In the genomic region with DNA sequence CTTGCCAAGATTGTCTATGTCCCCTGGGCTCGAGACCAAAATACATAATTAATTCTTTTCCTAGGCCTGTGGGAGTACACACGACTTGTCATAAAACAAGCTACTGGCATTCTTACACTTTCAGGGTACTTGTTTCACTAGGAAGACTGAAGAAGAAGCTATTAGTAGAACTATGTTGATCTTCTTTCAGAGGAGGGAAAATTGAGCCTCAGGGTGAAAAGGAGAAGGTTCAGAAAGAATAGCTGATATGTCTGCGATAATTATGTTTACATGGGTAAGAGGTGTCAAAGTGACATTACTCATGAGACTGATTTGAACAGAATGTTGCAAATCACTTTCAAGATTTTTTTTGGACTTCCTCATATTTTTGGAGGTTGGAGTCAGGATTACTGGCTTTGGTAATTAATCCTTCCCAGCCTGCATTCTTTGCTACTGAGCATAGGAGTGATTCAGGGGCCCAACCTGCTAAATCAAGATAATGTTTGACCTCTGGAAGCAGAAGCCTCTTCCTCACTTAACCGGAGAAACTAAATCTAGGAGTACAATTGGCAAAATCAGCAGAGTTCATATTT, we compare ENCODE assay signal across 14 cellular contexts.
A peak's percentile ranks its signal among the peaks of the same experiment; 100 is the strongest.
DNase-seq lines count a peak whose midpoint lies in the region; ATAC-seq and TF ChIP-seq lines count a peak whose summit lies in the region.
"Had no signal": no experiment of that assay in that cellular context is flagged by ENCODE, and none has a peak within 500 bp of the region (broad histone marks: within the 10 kb centered on the region; RNA-seq: fewer than 3 reads in every experiment).

No MANE protein-coding gene starts in this region.

- H3K4me3 ChIP-seq in epithelial cell of esophagus (ENCODE audit: low read length), result no peak overlapping the region
- H3K4me3 ChIP-seq: K562, uterus had no signal

- TF ChIP-seq CTCF in epithelial cell of esophagus (IDR thresholded peaks at IDR 0.05; ENCODE audit: insufficient read depth, low read depth, low read length, missing control alignments), result no peak
- TF ChIP-seq CTCF in nephron (IDR thresholded peaks at IDR 0.05; ENCODE audit: unreplicated experiment in 3 of 3), result no peak

- H3K4me1 Mint-ChIP-seq in nephron, result peaks cover 43% of the 10 kb centered on the region
- no peaks in the 10 kb centered on the region for H3K4me1 Mint-ChIP-seq in activated CD8-positive, alpha-beta T cell treated with anti-CD3 and anti-CD28 coated beads, Interleukin-2, amount 10 ng/mL, durations not matched to agents 7 days and 5 days (ENCODE audit: low read depth)

- no peaks in the 10 kb centered on the region for H3K9me3 Mint-ChIP-seq in nephron
- H3K9me3 Mint-ChIP-seq in activated CD8-positive, alpha-beta T cell treated with anti-CD3 and anti-CD28 coated beads, Interleukin-2, amount 10 ng/mL, durations not matched to agents 7 days and 5 days (ENCODE audit: insufficient read depth), result no peaks in the 10 kb centered on the region
- H3K9me3 Mint-ChIP-seq: activated T-helper 2 cell treated with anti-CD3 and anti-CD28 coated beads, Interferon-gamma antibody, Interleukin-2, Interleukin-4, amounts not matched to agents 10 μg/mL and 5 μg/mL and 100 μg/mL, durations not matched to agents 14 hours and 24 hours and 36 hours had no signal

- POLR2A ChIA-PET in activated CD8-positive, alpha-beta T cell treated with anti-CD3 and anti-CD28 coated beads, Interleukin-2, amount 10 ng/mL, durations not matched to agents 7 days and 5 days (lab: Charles Lee), result no interaction called here

- peak overlapping the region in 2 of 3 experiments; percentile 6 to 14 for H3K4me3 Mint-ChIP-seq in nephron
- no peak overlapping the region for H3K4me3 Mint-ChIP-seq in activated CD8-positive, alpha-beta T cell treated with anti-CD3 and anti-CD28 coated beads, Interleukin-2, amount 10 ng/mL, durations not matched to agents 7 days and 5 days
- H3K4me3 Mint-ChIP-seq: dendritic cell treated with granulocyte-macrophage colony-stimulating factor and Interleukin-4, amounts not matched to agents 40 ng/mL and 50 ng/mL, for 4 days had no signal

- no peak for ATAC-seq in HG02623 (IDR thresholded peaks at IDR 0.05; ENCODE audit: unreplicated experiment)
- no peak for ATAC-seq in activated CD8-positive, alpha-beta T cell treated with anti-CD3 and anti-CD28 coated beads, Interleukin-2, amount 10 ng/mL, durations not matched to agents 7 days and 5 days
- ATAC-seq: K562 had no signal

- peak overlapping the region; percentile 67 to 89 (median 83) for H3K27ac Mint-ChIP-seq in nephron
- H3K27ac Mint-ChIP-seq in activated CD8-positive, alpha-beta T cell treated with anti-CD3 and anti-CD28 coated beads, Interleukin-2, amount 10 ng/mL, durations not matched to agents 7 days and 5 days, result no peak overlapping the region
- H3K27ac Mint-ChIP-seq: activated T-helper 2 cell treated with anti-CD3 and anti-CD28 coated beads, Interferon-gamma antibody, Interleukin-2, Interleukin-4, amounts not matched to agents 10 μg/mL and 5 μg/mL and 100 μg/mL, durations not matched to agents 14 hours and 24 hours and 36 hours; dendritic cell treated with granulocyte-macrophage colony-stimulating factor and Interleukin-4, amounts not matched to agents 40 ng/mL and 50 ng/mL, for 4 days had no signal

- H3K27me3 Mint-ChIP-seq in nephron (ENCODE audit: low read depth), result peaks cover 11% of the 10 kb centered on the region
- no peaks in the 10 kb centered on the region for H3K27me3 Mint-ChIP-seq in activated CD8-positive, alpha-beta T cell treated with anti-CD3 and anti-CD28 coated beads, Interleukin-2, amount 10 ng/mL, durations not matched to agents 7 days and 5 days (ENCODE audit: low read depth)
- H3K27me3 Mint-ChIP-seq: dendritic cell treated with granulocyte-macrophage colony-stimulating factor and Interleukin-4, amounts not matched to agents 40 ng/mL and 50 ng/mL, for 4 days had no signal

- DNase-seq in AG08396 (ENCODE audit: low spot score) (peak; percentile 20), M059J (ENCODE audit: low read depth) (peak; percentile 79), epithelial cell of esophagus (ENCODE audit: low read depth) (peak; percentile 79), NCI-H526 treated with DMSO at 0.1 percent for 48 hours (lab: John Stamatoyannopoulos, UW) (no peak), cerebellar cortex (ENCODE audit: low spot score) (no peak)
- no peak for DNase-seq in activated CD8-positive, alpha-beta T cell treated with anti-CD3 and anti-CD28 coated beads, Interleukin-2, amount 10 ng/mL, durations not matched to agents 7 days and 5 days
- DNase-seq: activated CD4-positive, alpha-beta T cell treated with anti-CD3 and anti-CD28 coated beads for 1 hour; SHP77; uterus had no signal

- CTCF ChIA-PET in activated CD8-positive, alpha-beta T cell treated with anti-CD3 and anti-CD28 coated beads, Interleukin-2, amount 10 ng/mL, durations not matched to agents 7 days and 5 days (lab: Charles Lee), result no interaction called here

- H3K36me3 Mint-ChIP-seq in nephron (ENCODE audit: low read depth), result no peaks in the 10 kb centered on the region
- H3K36me3 Mint-ChIP-seq in activated CD8-positive, alpha-beta T cell treated with anti-CD3 and anti-CD28 coated beads, Interleukin-2, amount 10 ng/mL, durations not matched to agents 7 days and 5 days (ENCODE audit: low read depth), result no peaks in the 10 kb centered on the region

Comparison
In these comparisons a context has a peak if more than half of its experiments do, and no peak if none do; other contexts are left out.
1. DNase-seq: peak in AG08396 (single experiment), M059J (single experiment) and epithelial cell of esophagus (single experiment); none in NCI-H526 treated with DMSO at 0.1 percent for 48 hours (single experiment), cerebellar cortex (single experiment) and activated CD8-positive, alpha-beta T cell treated with anti-CD3 and anti-CD28 coated beads, Interleukin-2, amount 10 ng/mL, durations not matched to agents 7 days and 5 days (single experiment).